ENCODE assay signal across 19 cellular contexts in the genomic region with DNA sequence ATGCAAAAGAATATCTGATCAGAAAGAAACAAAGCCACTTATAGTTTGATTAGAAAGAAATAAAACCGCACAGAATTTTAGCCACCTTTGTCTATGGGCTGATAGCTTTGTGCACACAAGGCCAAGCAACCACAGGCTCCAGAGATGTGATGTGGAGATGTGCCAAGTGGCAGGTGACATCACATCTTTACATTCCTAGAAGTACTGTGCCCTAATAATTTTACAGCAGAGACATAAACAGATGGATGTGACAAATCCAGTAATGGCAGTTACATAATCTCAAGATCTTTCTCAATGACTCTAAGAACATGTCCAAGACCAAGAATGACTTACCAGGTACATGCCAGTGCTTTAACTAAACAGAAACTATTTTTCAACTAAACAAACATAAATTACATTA.
DNase-seq lines count a peak whose midpoint lies in the region; ATAC-seq and TF ChIP-seq lines count a peak whose summit lies in the region.
"Had no signal": no experiment of that assay in that cellular context is flagged by ENCODE, and none has a peak within 500 bp of the region (broad histone marks: within the 10 kb centered on the region; RNA-seq: fewer than 3 reads in every experiment).

No MANE protein-coding gene starts in this region.

- ATAC-seq in CD4-positive, alpha-beta T cell (ENCODE audit: poor library complexity): no peak
- ATAC-seq in T-cell (replicated peaks in 1 of 4) (no peak), HG03521 (IDR thresholded peaks at IDR 0.05; ENCODE audit: unreplicated experiment) (no peak), esophagus mucosa (no peak)
- ATAC-seq: left ventricle myocardium superior had no signal

- H3K27me3 Mint-ChIP-seq in CD4-positive, alpha-beta T cell: no peaks in the 10 kb centered on the region
- H3K27me3 Mint-ChIP-seq in Calu3 (ENCODE audit: unreplicated experiment): no peaks in the 10 kb centered on the region
- no peaks in the 10 kb centered on the region for H3K27me3 Mint-ChIP-seq in T-cell

- H3K4me1 ChIP-seq in adrenal gland (replicated peaks in 1 of 2): no peaks in the 10 kb centered on the region

- BruUV-seq in Calu3 (replicated peaks; lab: Mats Ljungman, UMichigan): no TSS peak

- 84 to 96% (median 85%) methylated on average over 1 of the region's 1 CpG for WGBS in adrenal gland, 4 donors

- no peaks in the 10 kb centered on the region for H3K36me3 Mint-ChIP-seq in CD4-positive, alpha-beta T cell (ENCODE audit: low read depth)
- H3K36me3 Mint-ChIP-seq in Calu3 (ENCODE audit: insufficient read depth, unreplicated experiment): no peaks in the 10 kb centered on the region
- H3K36me3 Mint-ChIP-seq in T-cell: peaks cover 3% of the 10 kb centered on the region

- no peak for TF ChIP-seq CTCF in CD4-positive, alpha-beta T cell (IDR thresholded peaks at IDR 0.05)
- no peak for TF ChIP-seq CTCF in Calu3 (IDR thresholded peaks at IDR 0.05; ENCODE audit: unreplicated experiment)
- no peak for TF ChIP-seq CTCF in fibroblast of villous mesenchyme (IDR thresholded peaks at IDR 0.05; ENCODE audit: insufficient read depth, low read depth, low read length)
- TF ChIP-seq CTCF in adrenal gland (IDR thresholded peaks at IDR 0.05): no peak

- intact Hi-C loops in CD4-positive, alpha-beta T cell (cut with DNase I, micrococcal nuclease): loop anchor here (2.0 to 10.0 kb wide), 2 partner anchors 52 kb away; a partner anchor contains a TSS
- intact Hi-C loops in Calu3 (cut with micrococcal nuclease; ENCODE audit: unreplicated experiment): no loop called here
- intact Hi-C loops in adrenal gland (cut with DNase I): no loop called here

- TF ChIP-seq POLR2A in adrenal gland (IDR thresholded peaks at IDR 0.05): no peak

- peak overlapping the region; percentile 65 for H3K4me3 Mint-ChIP-seq in CD4-positive, alpha-beta T cell
- H3K4me3 Mint-ChIP-seq in Calu3 (ENCODE audit: low read depth, unreplicated experiment): no peak overlapping the region
- peak overlapping the region in 1 of 3 donors; percentile 64 for H3K4me3 Mint-ChIP-seq in T-cell
- H3K4me3 Mint-ChIP-seq: CD14-positive monocyte, nephron had no signal

- CTCF ChIA-PET in CD4-positive, alpha-beta T cell (lab: Charles Lee): no interaction called here
- CTCF ChIA-PET in Calu3 (lab: Charles Lee) (no interaction called here), T-cell (lab: Charles Lee) (interaction anchor here in 1 of 2 donors (1.3 kb wide), 1 partner anchor 88 kb away, joined by 3 read pairs; no protein-coding TSS in a partner anchor)

- POLR2A ChIA-PET in CD4-positive, alpha-beta T cell (lab: Charles Lee): interaction anchor here (0.8 to 1.8 kb wide), 3 partner anchors 52 to 240 kb away, joined by 3 to 12 read pairs (median 4); a partner anchor contains a TSS
- POLR2A ChIA-PET in T-cell (lab: Charles Lee): no interaction called here

- H3K9me3 ChIP-seq in CD4-positive, alpha-beta T cell (ENCODE audit: control insufficient read depth, low read length): no peaks in the 10 kb centered on the region
- H3K9me3 ChIP-seq in adrenal gland (replicated peaks in 1 of 3): no peaks in the 10 kb centered on the region

- no peak overlapping the region for H3K4me3 ChIP-seq in fibroblast of villous mesenchyme (ENCODE audit: low read depth, low read length)
- H3K4me3 ChIP-seq in adrenal gland: no peak overlapping the region

- H3K9me3 Mint-ChIP-seq in CD4-positive, alpha-beta T cell: no peaks in the 10 kb centered on the region
- H3K9me3 Mint-ChIP-seq in Calu3 (ENCODE audit: low read depth, unreplicated experiment) (peaks cover 2% of the 10 kb centered on the region), T-cell (no peaks in the 10 kb centered on the region)
- H3K9me3 Mint-ChIP-seq: nephron had no signal

- DNase-seq in CD4-positive, alpha-beta T cell: no peak
- DNase-seq in Calu3 (peak; percentile 16), T-cell (no peak), fibroblast of villous mesenchyme (ENCODE audit: low read depth) (peak; percentile 16), adrenal gland (no peak), occipital lobe (lab: John Stamatoyannopoulos, UW) (no peak)
- DNase-seq: amygdala; GF-D8; hypothalamus; Kasumi-1; left ventricle myocardium superior; NCI-H2029 treated with DMSO at 0.1 percent for 48 hours; NCI-H774; SHP77; stimulated activated CD4-positive, alpha-beta T cell treated with anti-CD3 and anti-CD28 coated beads, Interleukin-2, amount 100 ng/mL, for 24 hours had no signal

- no peaks in the 10 kb centered on the region for H3K27me3 ChIP-seq in CD4-positive, alpha-beta T cell (ENCODE audit: control insufficient read depth, insufficient read depth, low read length)
- no peaks in the 10 kb centered on the region for H3K27me3 ChIP-seq in adrenal gland

- H3K27ac Mint-ChIP-seq in CD4-positive, alpha-beta T cell: peak overlapping the region; percentile 79
- H3K27ac Mint-ChIP-seq in Calu3 (ENCODE audit: unreplicated experiment) (peak overlapping the region; percentile 64), T-cell (peak overlapping the region; percentile 93)
- H3K27ac Mint-ChIP-seq: CD14-positive monocyte, nephron had no signal

- peaks cover 71% of the 10 kb centered on the region for H3K4me1 Mint-ChIP-seq in CD4-positive, alpha-beta T cell (ENCODE audit: low read depth)
- peaks cover 18% of the 10 kb centered on the region for H3K4me1 Mint-ChIP-seq in Calu3 (ENCODE audit: low read depth, unreplicated experiment)
- H3K4me1 Mint-ChIP-seq in T-cell: peaks cover 71 to 83% (median 81%) of the 10 kb centered on the region in 3 donors
- H3K4me1 Mint-ChIP-seq: CD14-positive monocyte, nephron had no signal

- no peaks in the 10 kb centered on the region for H3K36me3 ChIP-seq in adrenal gland (replicated peaks in 1 of 2)

- no peak overlapping the region for H3K27ac ChIP-seq in CD4-positive, alpha-beta T cell (ENCODE audit: low read depth, low read length)
- H3K27ac ChIP-seq in adrenal gland: no peak overlapping the region

Comparison
In these comparisons a context has a peak if more than half of its experiments do, and no peak if none do; other contexts are left out.
1. DNase-seq: peak in Calu3 (single experiment) and fibroblast of villous mesenchyme (single experiment); none in CD4-positive, alpha-beta T cell (0 of 10), T-cell (0 of 34), adrenal gland (0 of 7) and occipital lobe (single experiment).
2. intact Hi-C loops: an anchor here in CD4-positive, alpha-beta T cell (2.0 to 10.0 kb wide); none called in Calu3 and adrenal gland.
3. Peak in every context shown above with its lines, with median percentiles within 50 percentile points of each other: H3K27ac Mint-ChIP-seq.